In the genomic region with DNA sequence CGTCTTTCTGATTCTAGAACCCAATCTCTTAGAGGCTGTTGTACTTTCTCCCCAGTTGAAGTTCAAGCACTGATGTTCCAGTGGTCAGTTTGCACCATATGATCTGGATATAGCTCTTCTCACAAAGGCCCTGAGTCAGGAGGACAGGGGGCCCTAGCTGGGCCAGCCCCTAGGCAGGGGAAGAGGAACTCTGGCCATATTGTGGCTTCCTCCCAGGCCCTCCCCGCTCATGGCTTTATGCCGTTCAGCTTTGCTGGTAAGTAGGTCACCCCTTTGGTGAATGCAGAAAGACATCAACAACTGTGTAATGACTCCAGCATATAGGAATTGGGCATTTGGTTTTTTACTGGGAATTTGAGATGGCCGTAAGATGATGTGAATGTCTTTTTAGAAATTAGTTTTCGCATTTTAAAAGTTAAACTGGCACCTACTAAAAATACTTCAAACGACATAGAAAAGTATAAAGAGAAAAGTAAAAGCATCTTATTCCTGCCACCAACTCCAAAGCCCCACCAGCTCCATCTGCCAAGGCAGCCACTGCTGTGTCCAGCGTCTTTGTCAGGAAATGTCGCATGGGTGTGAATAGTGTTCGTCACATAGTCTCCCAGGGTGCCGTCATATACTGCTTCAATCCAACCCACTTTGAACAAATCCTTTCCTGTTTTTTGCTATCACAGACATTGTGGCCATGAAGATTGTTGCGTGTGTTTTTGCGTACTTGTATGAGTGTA, we compare ENCODE assay signal across 19 cellular contexts. TPM values are rescaled to one million over a fixed set of nuclear protein-coding genes. Genes with fewer than 3 reads are reported as not detected.
DNase-seq lines count a peak whose midpoint lies in the region; ATAC-seq and TF ChIP-seq lines count a peak whose summit lies in the region.
"Had no signal": no experiment of that assay in that cellular context is flagged by ENCODE, and none has a peak within 500 bp of the region (broad histone marks: within the 10 kb centered on the region; RNA-seq: fewer than 3 reads in every experiment).

No MANE protein-coding gene starts in this region.

- H3K4me3 ChIP-seq in right atrium auricular region, result no peak overlapping the region
- H3K4me3 ChIP-seq: GM23248, HAP-1 had no signal

- DNase-seq in cardiac septum (ENCODE audit: low spot score) (peak; percentile 74), right atrium auricular region (ENCODE audit: low spot score) (no peak), T-helper 17 cell (no peak), mesenteric fat pad (ENCODE audit: low spot score) (peak; percentile 62), DMS53 (lab: John Stamatoyannopoulos, UW) (no peak), T-helper 1 cell (no peak)
- DNase-seq: 8988T, DMS79 treated with DMSO at 0.1 percent for 48 hours, GM23248, NCI-H1105 treated with DMSO at 0.1 percent for 48 hours, NCI-H1694 treated with DMSO at 0.1 percent for 48 hours, NCI-H510A treated with DMSO at 0.1 percent for 48 hours, NCI-H774, SIG-M5 had no signal

- H3K27ac ChIP-seq in right atrium auricular region, result no peak overlapping the region
- H3K27ac ChIP-seq: GM23248, RWPE1 had no signal

- H3K36me3 ChIP-seq in right atrium auricular region, result no peaks in the 10 kb centered on the region
- H3K36me3 ChIP-seq: HAP-1 had no signal

- no peak for TF ChIP-seq CTCF in right atrium auricular region (IDR thresholded peaks at IDR 0.05)

- peak; percentile 5 for ATAC-seq in T-helper 17 cell
- no peak for ATAC-seq in GM18858 (IDR thresholded peaks at IDR 0.05; ENCODE audit: unreplicated experiment)
- no peak for ATAC-seq in GM21423 (IDR thresholded peaks at IDR 0.05; ENCODE audit: unreplicated experiment)
- ATAC-seq: SK-N-SH treated with all-trans-retinoic acid at 6 μM for 48 hours had no signal

- peaks cover 5% of the 10 kb centered on the region for H3K36me3 Mint-ChIP-seq in T-helper 17 cell (ENCODE audit: low read depth)

- H3K4me1 Mint-ChIP-seq in T-helper 17 cell, result peaks cover 58% of the 10 kb centered on the region

- H3K27ac Mint-ChIP-seq in T-helper 17 cell, result peak overlapping the region; percentile 90

- H3K9me3 ChIP-seq in right atrium auricular region (no peaks in the 10 kb centered on the region), T-helper 17 cell (ENCODE audit: control insufficient read depth, low read length, poor library complexity, severe bottlenecking) (no peaks in the 10 kb centered on the region)
- H3K9me3 ChIP-seq: HAP-1 had no signal

- peaks cover 0 to 5% of the 10 kb centered on the region in 2 donors for H3K4me1 ChIP-seq in right atrium auricular region
- H3K4me1 ChIP-seq: HAP-1 had no signal

- no peaks in the 10 kb centered on the region for H3K27me3 Mint-ChIP-seq in T-helper 17 cell

- H3K4me3 Mint-ChIP-seq in T-helper 17 cell, result peak overlapping the region; percentile 77

- H3K27me3 ChIP-seq in right atrium auricular region, result no peaks in the 10 kb centered on the region

- intact Hi-C loops in cardiac septum (cut with DNase I), result no loop called here

RNA-seq across cellular contexts. Expression of a gene that starts 25.3 kb away (rescaled TPM):
- total RNA-seq in cardiac septum, result not detected
- total RNA-seq in right atrium auricular region, result not detected
- 1 to 10 TPM; 4.0 to 4.7 TPM for total RNA-seq in T-helper 17 cell
- total RNA-seq in mesenteric fat pad, result not detected
- total RNA-seq: GM23248 had no signal

RNA-seq across cellular contexts. Expression of a gene that starts 31.6 kb away (rescaled TPM):
- 0.32 TPM for total RNA-seq in cardiac septum
- total RNA-seq in right atrium auricular region, result 1 to 10 TPM in 1 of 2 donors, not detected in 1; 1.2 TPM
- 1 to 10 TPM; 2.0 to 4.4 TPM for total RNA-seq in T-helper 17 cell
- total RNA-seq in mesenteric fat pad, result 0.96 TPM
- total RNA-seq: GM23248 had no signal

Comparison
In these comparisons a context has a peak if more than half of its experiments do, and no peak if none do; other contexts are left out.
1. DNase-seq: peak in cardiac septum (single experiment) and mesenteric fat pad (single experiment); none in right atrium auricular region (single experiment), T-helper 17 cell (0 of 3), DMS53 (single experiment) and T-helper 1 cell (0 of 5).